Comparison of ENCODE assay signal across 24 cellular contexts in the genomic region with DNA sequence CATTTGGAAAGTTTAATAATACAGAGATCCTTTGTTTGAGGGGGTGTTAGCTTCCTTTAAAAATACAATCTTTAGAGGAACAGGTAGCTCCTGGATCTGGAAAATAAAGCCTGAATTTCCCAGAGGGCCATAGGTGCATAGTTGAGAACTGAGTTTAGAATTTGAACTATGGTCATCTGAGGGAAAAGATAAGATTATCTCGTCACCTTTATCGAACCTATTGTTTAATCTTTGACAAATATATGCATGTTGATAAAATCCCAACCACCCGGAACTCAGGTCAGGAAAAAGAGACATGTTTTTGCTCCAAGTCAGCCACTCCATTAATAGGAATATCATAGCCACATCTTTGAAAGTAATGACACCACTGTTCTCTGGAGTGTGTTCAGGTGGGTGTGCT.
"Had no signal": no experiment of that assay in that cellular context is flagged by ENCODE, and none has a peak within 500 bp of the region (broad histone marks: within the 10 kb centered on the region; RNA-seq: fewer than 3 reads in every experiment).

No MANE protein-coding gene starts in this region.

- H3K4me1 ChIP-seq: gastrocnemius medialis, heart right ventricle, left ventricle myocardium inferior, parathyroid adenoma, psoas muscle had no signal

- FAIRE-seq: endometrium had no signal

- H3K36me3 ChIP-seq: gastrocnemius medialis, heart right ventricle, left ventricle myocardium inferior, thoracic aorta, transverse colon had no signal

- H3K9me3 Mint-ChIP-seq: central memory CD8-positive, alpha-beta T cell; natural killer cell treated with Interleukin-12 subunit alpha and Interleukin-12 subunit beta and Interleukin-15 and Interleukin-18, amount 100 ng/mL, for 72 hours had no signal

- H2AFZ ChIP-seq: parathyroid adenoma had no signal

- H3K4me3 Mint-ChIP-seq: central memory CD8-positive, alpha-beta T cell; natural killer cell treated with Interleukin-12 subunit alpha and Interleukin-12 subunit beta and Interleukin-15 and Interleukin-18, amount 100 ng/mL, for 72 hours; stimulated activated naive B cell treated with anti-CD40 and anti-IgM and Interleukin-4, amounts not matched to agents 10 μg/mL and 1 μg/mL and 100 μg/mL, for 72 hours; stimulated activated naive CD8-positive, alpha-beta T cell treated with anti-CD3 and anti-CD28 coated beads, Interleukin-15, amount 100 ng/mL, for 72 hours had no signal

- H3K27ac Mint-ChIP-seq: natural killer cell treated with Interleukin-12 subunit alpha and Interleukin-12 subunit beta and Interleukin-15 and Interleukin-18, amount 100 ng/mL, for 72 hours; stimulated activated naive B cell treated with anti-CD40 and anti-IgM and Interleukin-4, amounts not matched to agents 10 μg/mL and 1 μg/mL and 100 μg/mL, for 72 hours; stimulated activated naive CD8-positive, alpha-beta T cell treated with anti-CD3 and anti-CD28 coated beads, Interleukin-15, amount 100 ng/mL, for 72 hours had no signal

- ATAC-seq: esophagus mucosa; gastrocnemius medialis; heart right ventricle; natural killer cell treated with Interleukin-12 subunit alpha and Interleukin-12 subunit beta and Interleukin-15 and Interleukin-18, amount 100 ng/mL, for 72 hours; psoas muscle; sciatic nerve; stimulated activated naive B cell treated with anti-CD40 and anti-IgM and Interleukin-4, amounts not matched to agents 10 μg/mL and 1 μg/mL and 100 μg/mL, for 72 hours; stimulated activated naive CD8-positive, alpha-beta T cell treated with anti-CD3 and anti-CD28 coated beads, Interleukin-15, amount 100 ng/mL, for 72 hours had no signal

- H3K9me3 ChIP-seq: gastrocnemius medialis, psoas muscle, thoracic aorta, transverse colon had no signal

- H3K79me2 ChIP-seq: parathyroid adenoma had no signal

- H3K36me3 Mint-ChIP-seq: natural killer cell treated with Interleukin-12 subunit alpha and Interleukin-12 subunit beta and Interleukin-15 and Interleukin-18, amount 100 ng/mL, for 72 hours; stimulated activated naive B cell treated with anti-CD40 and anti-IgM and Interleukin-4, amounts not matched to agents 10 μg/mL and 1 μg/mL and 100 μg/mL, for 72 hours had no signal

- H3K9ac ChIP-seq: parathyroid adenoma had no signal

- DNase-seq: cortex of kidney; dorsolateral prefrontal cortex; effector CD8-positive, alpha-beta T cell; gastrocnemius medialis; heart right ventricle; islet precursor cell; left ventricle myocardium inferior; occipital lobe; psoas muscle; retina; stimulated activated CD4-positive, alpha-beta T cell treated with anti-CD3 and anti-CD28 coated beads, Interleukin-2, amount 100 ng/mL, for 24 hours; stimulated activated CD4-positive, alpha-beta T cell treated with anti-CD3 and anti-CD28 coated beads, Interleukin-4, amount 100 ng/mL, for 4 hours; stimulated activated naive B cell treated with anti-CD40 and anti-IgM and Interleukin-4, amounts not matched to agents 10 μg/mL and 1 μg/mL and 100 μg/mL, for 72 hours; stimulated activated naive CD8-positive, alpha-beta T cell treated with anti-CD3 and anti-CD28 coated beads, Interleukin-15, amount 100 ng/mL, for 72 hours; substantia nigra; transverse colon had no signal

- H3K27me3 ChIP-seq: dorsolateral prefrontal cortex, gastrocnemius medialis, transverse colon had no signal

- H3K27me3 Mint-ChIP-seq: central memory CD8-positive, alpha-beta T cell; stimulated activated naive CD8-positive, alpha-beta T cell treated with anti-CD3 and anti-CD28 coated beads, Interleukin-15, amount 100 ng/mL, for 72 hours had no signal

- H3K4me3 ChIP-seq: dorsolateral prefrontal cortex, gastrocnemius medialis, heart right ventricle, left ventricle myocardium inferior, lung, psoas muscle, thoracic aorta, transverse colon had no signal

- H3K27ac ChIP-seq: dorsolateral prefrontal cortex, gastrocnemius medialis, heart right ventricle, left ventricle myocardium inferior, parathyroid adenoma, psoas muscle, thoracic aorta, transverse colon had no signal
